ENCODE assay signal across 21 cellular contexts in the genomic region with DNA sequence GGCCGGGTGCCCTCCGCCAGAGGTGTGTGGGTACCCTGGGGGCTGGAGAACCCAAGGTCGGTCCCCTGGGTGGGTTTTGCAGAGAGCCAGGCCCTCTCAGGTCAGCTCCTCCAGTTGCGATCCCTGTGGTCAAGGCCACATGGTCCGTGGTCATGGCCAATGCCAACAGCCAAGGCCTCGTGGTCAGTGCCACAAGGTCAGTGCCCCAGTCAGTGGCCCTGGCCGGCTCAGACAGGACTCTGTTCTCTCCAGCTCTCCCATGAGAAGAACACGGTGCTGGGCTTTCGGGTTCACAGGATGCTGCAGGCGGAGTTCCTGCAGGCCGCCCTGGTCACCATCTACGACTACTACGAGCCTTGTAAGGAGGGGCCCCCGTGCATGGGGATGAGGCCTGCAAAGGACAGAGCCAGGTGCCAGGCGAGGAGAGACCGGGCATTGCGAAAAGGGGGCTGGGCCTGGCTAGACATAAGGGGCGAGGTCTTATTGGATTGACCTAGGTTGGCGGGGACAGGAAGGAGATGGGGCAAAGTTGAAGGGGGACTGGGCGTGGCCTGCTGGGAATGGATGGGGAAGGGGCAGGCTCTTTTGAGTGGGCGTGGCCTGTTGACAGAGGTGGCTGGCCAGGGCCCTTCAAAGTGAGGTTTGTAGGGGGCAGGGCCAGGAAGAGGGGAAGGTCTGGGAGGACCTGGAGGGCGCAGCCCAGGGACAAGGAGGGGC. TPM values are rescaled to one million over a fixed set of nuclear protein-coding genes. Genes with fewer than 3 reads are reported as not detected.
"Had no signal": no experiment of that assay in that cellular context is flagged by ENCODE, and none has a peak within 500 bp of the region (broad histone marks: within the 10 kb centered on the region; RNA-seq: fewer than 3 reads in every experiment).

No MANE protein-coding gene starts in this region.

- H3K4me3 ChIP-seq: body of pancreas, coronary artery, esophagus muscularis mucosa, hepatocyte, psoas muscle, suprapubic skin had no signal

- DNase-seq: activated CD4-positive, alpha-beta memory T cell treated with anti-CD3 and anti-CD28 coated beads, Interleukin-2, amount 10 ng/mL, durations not matched to agents 7 days and 5 days; activated CD4-positive, alpha-beta T cell treated with anti-CD3 and anti-CD28 coated beads for 4 hours; activated gamma-delta T cell; activated T-cell treated with anti-CD3 and anti-CD28 coated beads, Interleukin-2, amount 50 U/mL, for 4 hours; amniotic stem cell; body of pancreas; caudate nucleus; kidney glomerular epithelial cell; T-helper 17 cell; WERI-Rb-1 had no signal

- H2AFZ ChIP-seq: hepatocyte had no signal

- H3K79me2 ChIP-seq: hepatocyte had no signal

- H3K27ac ChIP-seq: body of pancreas, coronary artery, esophagus muscularis mucosa, hepatocyte, psoas muscle, suprapubic skin, WERI-Rb-1 had no signal

- H3K4me1 ChIP-seq: body of pancreas, esophagus muscularis mucosa, psoas muscle, suprapubic skin had no signal

- H3K27me3 Mint-ChIP-seq: T-helper 17 cell had no signal

- H3K9me3 Mint-ChIP-seq: activated T-cell treated with anti-CD3 and anti-CD28 coated beads, Interleukin-2, amount 50 U/mL, for 4 hours; stimulated activated naive CD8-positive, alpha-beta T cell treated with anti-CD3 and anti-CD28 coated beads, Interleukin-15, Interleukin-2, amounts not matched to agents 100 ng/mL and 50 ng/mL, for 24 hours; type B pancreatic cell had no signal

- H3K4me2 ChIP-seq: hepatocyte had no signal

- H3K36me3 ChIP-seq: esophagus muscularis mucosa, suprapubic skin, WERI-Rb-1 had no signal

- H3K4me3 Mint-ChIP-seq: activated CD4-positive, alpha-beta memory T cell treated with anti-CD3 and anti-CD28 coated beads, Interleukin-2, amount 10 ng/mL, durations not matched to agents 7 days and 5 days; activated T-cell treated with anti-CD3 and anti-CD28 coated beads, Interleukin-2, amount 50 U/mL, for 4 hours; nephron; stimulated activated naive CD8-positive, alpha-beta T cell treated with anti-CD3 and anti-CD28 coated beads, Interleukin-15, Interleukin-2, amounts not matched to agents 100 ng/mL and 50 ng/mL, for 24 hours; T-helper 17 cell; type B pancreatic cell had no signal

- ATAC-seq: activated naive CD4-positive, alpha-beta T cell treated with anti-CD3 and anti-CD28 coated beads, Interleukin-2, amount 50 U/mL, for 72 hours; activated T-cell treated with anti-CD3 and anti-CD28 coated beads, Interleukin-2, amount 50 U/mL, for 4 hours; body of pancreas; psoas muscle; sciatic nerve; T-helper 17 cell had no signal

- H3K36me3 Mint-ChIP-seq: activated naive CD4-positive, alpha-beta T cell treated with anti-CD3 and anti-CD28 coated beads, Interleukin-2, amount 50 U/mL, for 72 hours; type B pancreatic cell had no signal

- H3K27me3 ChIP-seq: body of pancreas, hepatocyte had no signal

- H3K9me3 ChIP-seq: body of pancreas, psoas muscle, suprapubic skin had no signal

- H3K27ac Mint-ChIP-seq: activated CD4-positive, alpha-beta memory T cell treated with anti-CD3 and anti-CD28 coated beads, Interleukin-2, amount 10 ng/mL, durations not matched to agents 7 days and 5 days; nephron; stimulated activated naive CD8-positive, alpha-beta T cell treated with anti-CD3 and anti-CD28 coated beads, Interleukin-15, Interleukin-2, amounts not matched to agents 100 ng/mL and 50 ng/mL, for 24 hours; T-helper 17 cell; type B pancreatic cell had no signal

- H3K4me1 Mint-ChIP-seq: nephron had no signal

RNA-seq across cellular contexts. Expression of a gene that starts 31.6 kb away (rescaled TPM):
- total RNA-seq: body of pancreas, esophagus muscularis mucosa, osteoblast, psoas muscle, sciatic nerve had no signal
